ENCODE assay signal across 8 cellular contexts in the genomic region with DNA sequence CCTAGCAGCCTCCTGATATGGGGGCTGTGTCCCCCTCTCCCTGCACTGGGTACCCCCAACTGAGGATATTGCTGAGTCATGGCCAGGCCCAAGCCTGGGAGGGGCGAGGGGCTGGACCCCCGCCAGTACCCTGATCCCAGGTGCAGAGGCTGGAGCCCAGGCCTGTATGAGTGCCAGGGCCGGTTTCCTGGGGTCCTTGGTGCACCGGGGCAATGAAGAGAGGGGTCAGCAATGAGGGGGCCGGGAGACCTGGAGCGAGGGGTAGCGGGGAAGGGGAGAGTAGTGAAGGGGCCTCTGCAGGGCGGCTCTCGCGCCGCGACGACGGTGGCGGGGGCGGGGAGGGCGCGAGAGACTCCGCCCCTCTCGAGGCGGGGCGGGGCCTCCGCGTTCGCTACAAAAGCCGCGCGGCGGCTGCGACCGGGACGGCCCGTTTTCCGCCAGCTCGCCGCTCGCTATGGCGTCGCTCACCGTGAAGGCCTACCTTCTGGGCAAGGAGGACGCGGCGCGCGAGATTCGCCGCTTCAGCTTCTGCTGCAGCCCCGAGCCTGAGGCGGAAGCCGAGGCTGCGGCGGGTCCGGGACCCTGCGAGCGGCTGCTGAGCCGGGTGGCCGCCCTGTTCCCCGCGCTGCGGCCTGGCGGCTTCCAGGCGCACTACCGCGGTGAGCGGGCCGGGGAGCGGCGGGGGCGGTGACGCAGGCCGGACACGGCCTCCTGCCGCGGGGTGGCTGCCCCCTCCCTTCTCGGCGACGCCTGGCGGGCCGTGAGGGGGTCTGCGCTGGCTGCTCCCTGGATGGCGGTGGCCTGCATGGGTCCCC. TPM values are rescaled to one million over a fixed set of nuclear protein-coding genes. Genes with fewer than 3 reads are reported as not detected.
DNase-seq lines count a peak whose midpoint lies in the region; ATAC-seq and TF ChIP-seq lines count a peak whose summit lies in the region.

A gene (plus strand): TSS at position 423 of the 815 bp plus-strand sequence. CDS start 32 bp downstream, at position 455.

- peak within 1 kb of the TSS; percentile 97 for H3K4me3 ChIP-seq in osteoblast (ENCODE audit: insufficient read depth, low read length)
- H3K4me3 ChIP-seq in thoracic aorta, result peak within 1 kb of the TSS; percentile 99

- H3K27me3 ChIP-seq in osteoblast (ENCODE audit: insufficient read depth, low read length) (no peaks in the 10 kb centered on the region), thoracic aorta (replicated peaks; ENCODE audit: insufficient read depth) (no peaks in the 10 kb centered on the region)

- peaks cover 17% of the 10 kb centered on the region for H3K36me3 Mint-ChIP-seq in activated naive CD8-positive, alpha-beta T cell treated with anti-CD3 and anti-CD28 coated beads for 36 hours
- peaks cover 2% of the 10 kb centered on the region for H3K36me3 Mint-ChIP-seq in glutamatergic neuron (ENCODE audit: unreplicated experiment)

- H3K4me1 ChIP-seq in osteoblast (ENCODE audit: insufficient read depth, low read length), result peaks cover 43% of the 10 kb centered on the region
- peaks cover 52 to 74% of the 10 kb centered on the region in 2 donors for H3K4me1 ChIP-seq in thoracic aorta (ENCODE audit: control insufficient read depth in 1 of 2, low read depth in 2 of 2)

- H4K20me1 ChIP-seq in osteoblast (ENCODE audit: insufficient read depth, low read length), result peaks cover 45% of the 10 kb centered on the region

- no peaks in the 10 kb centered on the region for H3K9me3 Mint-ChIP-seq in activated naive CD8-positive, alpha-beta T cell treated with anti-CD3 and anti-CD28 coated beads for 36 hours
- H3K9me3 Mint-ChIP-seq in glutamatergic neuron (ENCODE audit: unreplicated experiment), result peaks cover 13% of the 10 kb centered on the region

- H3K36me3 ChIP-seq in osteoblast (ENCODE audit: insufficient read depth, low read length) (peaks cover 31% of the 10 kb centered on the region), thoracic aorta (peaks cover 34% of the 10 kb centered on the region)

- H3K27ac ChIP-seq in osteoblast (ENCODE audit: low read depth, low read length) (peak within 1 kb of the TSS; percentile 86), thoracic aorta (peak within 1 kb of the TSS; percentile 100)

- peaks cover 59% of the 10 kb centered on the region for H3K79me2 ChIP-seq in osteoblast (ENCODE audit: insufficient read depth, low read length)

- DNase-seq in ELF-1 (ENCODE audit: low read depth, low spot score) (peak; percentile 76), KBM-7 (peak; percentile 69), SKM-1 (lab: John Stamatoyannopoulos, UW; ENCODE audit: unreplicated experiment) (peak; percentile 18), glutamatergic neuron (peak; percentile 86), osteoblast (ENCODE audit: insufficient read length, low spot score, missing footprints) (peak; percentile 98), thoracic aorta (ENCODE audit: low spot score) (no peak)
- peak; percentile 85 for DNase-seq in activated naive CD8-positive, alpha-beta T cell treated with anti-CD3 and anti-CD28 coated beads for 36 hours

- peak within 1 kb of the TSS; percentile 89 for H3K4me3 Mint-ChIP-seq in activated naive CD8-positive, alpha-beta T cell treated with anti-CD3 and anti-CD28 coated beads for 36 hours
- peak within 1 kb of the TSS; percentile 78 for H3K4me3 Mint-ChIP-seq in glutamatergic neuron (ENCODE audit: unreplicated experiment)

- H3K4me2 ChIP-seq in osteoblast (ENCODE audit: insufficient read depth, low read length), result peak within 1 kb of the TSS; percentile 86

- H3K9me3 ChIP-seq in osteoblast (ENCODE audit: low read depth, low read length) (no peaks in the 10 kb centered on the region), thoracic aorta (no peaks in the 10 kb centered on the region)

- in situ Hi-C loops in KBM-7 (cut with MboI; ENCODE audit: low pct_unique_long_range_greater_than_20kb, low sequenced_read_pairs), result no loop called here

- TF ChIP-seq CTCF in glutamatergic neuron (IDR thresholded peaks at IDR 0.05; ENCODE audit: partially characterized antibody, unreplicated experiment) (peak; percentile 15), osteoblast (IDR thresholded peaks at IDR 0.05; ENCODE audit: extremely low read depth, low read depth, low read length) (no peak), thoracic aorta (IDR thresholded peaks at IDR 0.05) (peak; percentile 35)

- peak within 1 kb of the TSS; percentile 91 for H3K27ac Mint-ChIP-seq in activated naive CD8-positive, alpha-beta T cell treated with anti-CD3 and anti-CD28 coated beads for 36 hours
- H3K27ac Mint-ChIP-seq in glutamatergic neuron (ENCODE audit: unreplicated experiment), result peak within 1 kb of the TSS; percentile 57

- H2AFZ ChIP-seq in osteoblast (ENCODE audit: low read length), result peak within 1 kb of the TSS; percentile 48

- ATAC-seq in GM21576 (IDR thresholded peaks at IDR 0.05; ENCODE audit: unreplicated experiment) (peak; percentile 34), thoracic aorta (ENCODE audit: insufficient number of reproducible peaks, low FRiP score, low read depth) (peak; percentile 62)

- peaks cover 6% of the 10 kb centered on the region for H3K27me3 Mint-ChIP-seq in activated naive CD8-positive, alpha-beta T cell treated with anti-CD3 and anti-CD28 coated beads for 36 hours
- peaks cover 13% of the 10 kb centered on the region for H3K27me3 Mint-ChIP-seq in glutamatergic neuron (ENCODE audit: unreplicated experiment)

- peaks cover 42% of the 10 kb centered on the region for H3K4me1 Mint-ChIP-seq in activated naive CD8-positive, alpha-beta T cell treated with anti-CD3 and anti-CD28 coated beads for 36 hours
- H3K4me1 Mint-ChIP-seq in glutamatergic neuron (ENCODE audit: low read depth, unreplicated experiment), result peaks cover 18% of the 10 kb centered on the region

RNA-seq across cellular contexts. Expression of the gene that starts here (rescaled TPM):
- total RNA-seq in activated naive CD8-positive, alpha-beta T cell treated with anti-CD3 and anti-CD28 coated beads for 36 hours, result 100 to 1,000 TPM; 111 to 117 TPM
- total RNA-seq in glutamatergic neuron (ENCODE audit: unreplicated experiment), result 97.0 TPM
- 826 and 992 TPM in 2 replicates for total RNA-seq in osteoblast
- total RNA-seq in thoracic aorta, result 100 to 1,000 TPM; 375 to 469 TPM
